Comparison of ENCODE assay signal across 15 cellular contexts in genomic region chr14:76574416-76574815, GRCh38.
"Had no signal": no experiment of that assay in that cellular context is flagged by ENCODE, and none has a peak within 500 bp of the region (broad histone marks: within the 10 kb centered on the region; RNA-seq: fewer than 3 reads in every experiment).

No MANE protein-coding gene starts in this region.

- H3K9me3 Mint-ChIP-seq: activated naive CD4-positive, alpha-beta T cell treated with anti-CD3 and anti-CD28 coated beads, Interleukin-2, amount 50 U/mL, for 24 hours; activated T-helper 2 cell treated with anti-CD3 and anti-CD28 coated beads, Interferon-gamma antibody, Interleukin-2, Interleukin-4, amounts not matched to agents 10 μg/mL and 5 μg/mL and 100 μg/mL, durations not matched to agents 14 hours and 24 hours and 36 hours; stimulated activated naive CD8-positive, alpha-beta T cell treated with anti-CD3 and anti-CD28 coated beads, Interleukin-15, Interleukin-2, amounts not matched to agents 100 ng/mL and 50 ng/mL, for 24 hours had no signal

- H3K27me3 ChIP-seq: colonic mucosa had no signal

- H3K4me3 ChIP-seq: colonic mucosa, spleen, upper lobe of right lung had no signal

- DNase-seq: activated CD4-positive, alpha-beta T cell treated with anti-CD3 and anti-CD28 coated beads, Interleukin-2, amount 50 U/mL, for 48 hours; central memory CD4-positive, alpha-beta T cell; colonic mucosa; effector CD4-positive, alpha-beta T cell; foreskin fibroblast; hippocampal formation; kidney; occipital lobe; spleen; upper lobe of right lung had no signal

- H3K4me1 Mint-ChIP-seq: activated naive CD4-positive, alpha-beta T cell treated with anti-CD3 and anti-CD28 coated beads, Interleukin-2, amount 50 U/mL, for 24 hours had no signal

- H3K27ac ChIP-seq: colonic mucosa, spleen, upper lobe of right lung, VCaP had no signal

- H3K27ac Mint-ChIP-seq: activated naive CD4-positive, alpha-beta T cell treated with anti-CD3 and anti-CD28 coated beads, Interleukin-2, amount 50 U/mL, for 24 hours; activated T-helper 2 cell treated with anti-CD3 and anti-CD28 coated beads, Interferon-gamma antibody, Interleukin-2, Interleukin-4, amounts not matched to agents 10 μg/mL and 5 μg/mL and 100 μg/mL, durations not matched to agents 14 hours and 24 hours and 36 hours; nephron; stimulated activated naive CD8-positive, alpha-beta T cell treated with anti-CD3 and anti-CD28 coated beads, Interleukin-15, Interleukin-2, amounts not matched to agents 100 ng/mL and 50 ng/mL, for 24 hours had no signal

- FAIRE-seq: kidney had no signal

- H3K36me3 Mint-ChIP-seq: activated naive CD4-positive, alpha-beta T cell treated with anti-CD3 and anti-CD28 coated beads, Interleukin-2, amount 50 U/mL, for 24 hours had no signal

- H3K36me3 ChIP-seq: colonic mucosa, spleen, upper lobe of right lung had no signal

- H3K4me3 Mint-ChIP-seq: activated naive CD4-positive, alpha-beta T cell treated with anti-CD3 and anti-CD28 coated beads, Interleukin-2, amount 50 U/mL, for 24 hours; nephron; stimulated activated naive CD8-positive, alpha-beta T cell treated with anti-CD3 and anti-CD28 coated beads, Interleukin-15, Interleukin-2, amounts not matched to agents 100 ng/mL and 50 ng/mL, for 24 hours had no signal

- H3K9me3 ChIP-seq: colonic mucosa, upper lobe of right lung had no signal
